Comparison of ENCODE assay signal across 7 cellular contexts in genomic region chr4:26081795-26082498, GRCh38.
DNase-seq lines count a peak whose midpoint lies in the region; ATAC-seq and TF ChIP-seq lines count a peak whose summit lies in the region.

No MANE protein-coding gene starts in this region.

- H3K9ac ChIP-seq in mammary epithelial cell (ENCODE audit: insufficient read depth, low read length): no peak overlapping the region

- H3K79me2 ChIP-seq in mammary epithelial cell (ENCODE audit: insufficient read depth, low read length): no peaks in the 10 kb centered on the region

- H3K4me3 ChIP-seq in mammary epithelial cell (replicated peaks in 1 of 3; ENCODE audit: insufficient read depth in 1 of 3, low read depth in 2 of 3, low read length in 3 of 3) (no peak overlapping the region), transverse colon (no peak overlapping the region)

- CTCF ChIA-PET in mammary epithelial cell (lab: Charles Lee; ENCODE audit: low non-redundant PET): interaction anchor here (0.5 to 0.7 kb wide), 7 partner anchors 53 to 249 kb away, joined by 3 to 8 read pairs (median 4); no protein-coding TSS in a partner anchor

- H2AFZ ChIP-seq in mammary epithelial cell (ENCODE audit: low read depth, low read length): no peak overlapping the region

- ATAC-seq in left colon: peak; percentile 85

- dilution Hi-C loops in mammary epithelial cell (cut with HindIII; ENCODE audit: low sequenced_read_pairs): no loop called here

- no peak for TF ChIP-seq POLR2A in transverse colon (IDR thresholded peaks at IDR 0.05)

- no peak for TF ChIP-seq EP300 in transverse colon (IDR thresholded peaks at IDR 0.05; ENCODE audit: low read depth)

- peaks cover 8% of the 10 kb centered on the region for H3K27me3 ChIP-seq in mammary epithelial cell (ENCODE audit: insufficient read depth, low read length)
- H3K27me3 ChIP-seq in transverse colon: no peaks in the 10 kb centered on the region

- in situ Hi-C loops in mammary epithelial cell (cut with MboI; ENCODE audit: low sequenced_read_pairs in 2 of 2): loop anchor here (5.0 kb wide), 2 partner anchors 240 to 245 kb away; partner anchors contain the start of gene RBPJ (in 1 of the 2)
- in situ Hi-C loops in transverse colon (cut with MboI; ENCODE audit: low pct_ligation_motif_present in 1 of 4, low pct_unique_long_range_greater_than_20kb in 1 of 4, low sequenced_read_pairs in 3 of 4): loop anchor here in 3 of 4 donors (10.0 to 25.0 kb wide), 3 partner anchors 230 to 330 kb away; partner anchors contain the start of gene RBPJ (in 3 of the 3)

- peaks cover 17% of the 10 kb centered on the region for H3K4me1 ChIP-seq in mammary epithelial cell (ENCODE audit: insufficient read depth, low read length)
- peaks cover 0 to 9% (median 3%) of the 10 kb centered on the region in 4 donors for H3K4me1 ChIP-seq in transverse colon

- DNase-seq in GM03348 (ENCODE audit: low spot score) (peak; percentile 59), HuH-7 (ENCODE audit: low spot score) (peak; percentile 53), NOMO-1 treated with dmso at 0.1 percent for 144 hours (lab: John Stamatoyannopoulos, UW; ENCODE audit: unreplicated experiment) (peak; percentile 38), mammary epithelial cell (peak; percentile 38), left colon (no peak), transverse colon (no peak), DMS79 treated with DMSO at 0.1 percent for 48 hours (lab: John Stamatoyannopoulos, UW) (no peak)

- H4K20me1 ChIP-seq in mammary epithelial cell (ENCODE audit: insufficient read depth, low read length): no peaks in the 10 kb centered on the region

- H3K27ac ChIP-seq in mammary epithelial cell (ENCODE audit: insufficient read depth, low read depth, low read length) (no peak overlapping the region), transverse colon (no peak overlapping the region)

- TF ChIP-seq CTCF in mammary epithelial cell (conservative IDR thresholded peaks at IDR 0.05 in 1 of 2, IDR thresholded peaks at IDR 0.05 in 1 of 2; ENCODE audit: extremely low read depth in 1 of 2, insufficient read depth in 1 of 2, low read depth in 1 of 2, low read length in 2 of 2) (peak; percentile 64 to 65), transverse colon (IDR thresholded peaks at IDR 0.05) (peak; percentile 65 to 79 (median 73))

- no peaks in the 10 kb centered on the region for H3K9me3 ChIP-seq in mammary epithelial cell (replicated peaks; ENCODE audit: insufficient read depth, low read length)
- no peaks in the 10 kb centered on the region for H3K9me3 ChIP-seq in transverse colon

- no peaks in the 10 kb centered on the region for H3K36me3 ChIP-seq in mammary epithelial cell (ENCODE audit: insufficient read depth, low read length)
- no peaks in the 10 kb centered on the region for H3K36me3 ChIP-seq in transverse colon

- H3K4me2 ChIP-seq in mammary epithelial cell (ENCODE audit: insufficient read depth, low read depth, low read length): no peak overlapping the region

- intact Hi-C loops in mammary epithelial cell (cut with micrococcal nuclease): loop anchor here (1.0 to 10.0 kb wide), 8 partner anchors 45 to 933 kb away; no protein-coding TSS in a partner anchor
- intact Hi-C loops in left colon (cut with DNase I, micrococcal nuclease): loop anchor here in 1 of 2 donors (10.0 kb wide), 1 partner anchor 333 kb away; no protein-coding TSS in a partner anchor
- intact Hi-C loops in transverse colon (cut with DNase I; ENCODE audit: low total_unique reads): no loop called here

- BruUV-seq in mammary epithelial cell (replicated peaks; lab: Mats Ljungman, UMichigan): no TSS peak

- 54% methylated on average over 6 of the region's 6 CpGs for WGBS in mammary epithelial cell (ENCODE audit: low coverage, missing lambda C conversion rate)
- WGBS in transverse colon (ENCODE audit: low coverage in 1 of 2), 2 donors: 48 to 49% methylated on average over 6 of the region's 6 CpGs

Comparison
In these comparisons a context has a peak if more than half of its experiments do, and no peak if none do; other contexts are left out.
1. DNase-seq: peak in GM03348 (single experiment), HuH-7 (single experiment), NOMO-1 treated with dmso at 0.1 percent for 144 hours (single experiment) and mammary epithelial cell (single experiment); none in left colon (0 of 2), transverse colon (single experiment) and DMS79 treated with DMSO at 0.1 percent for 48 hours (single experiment).